Comparison of ENCODE assay signal across 26 cellular contexts in the genomic region with DNA sequence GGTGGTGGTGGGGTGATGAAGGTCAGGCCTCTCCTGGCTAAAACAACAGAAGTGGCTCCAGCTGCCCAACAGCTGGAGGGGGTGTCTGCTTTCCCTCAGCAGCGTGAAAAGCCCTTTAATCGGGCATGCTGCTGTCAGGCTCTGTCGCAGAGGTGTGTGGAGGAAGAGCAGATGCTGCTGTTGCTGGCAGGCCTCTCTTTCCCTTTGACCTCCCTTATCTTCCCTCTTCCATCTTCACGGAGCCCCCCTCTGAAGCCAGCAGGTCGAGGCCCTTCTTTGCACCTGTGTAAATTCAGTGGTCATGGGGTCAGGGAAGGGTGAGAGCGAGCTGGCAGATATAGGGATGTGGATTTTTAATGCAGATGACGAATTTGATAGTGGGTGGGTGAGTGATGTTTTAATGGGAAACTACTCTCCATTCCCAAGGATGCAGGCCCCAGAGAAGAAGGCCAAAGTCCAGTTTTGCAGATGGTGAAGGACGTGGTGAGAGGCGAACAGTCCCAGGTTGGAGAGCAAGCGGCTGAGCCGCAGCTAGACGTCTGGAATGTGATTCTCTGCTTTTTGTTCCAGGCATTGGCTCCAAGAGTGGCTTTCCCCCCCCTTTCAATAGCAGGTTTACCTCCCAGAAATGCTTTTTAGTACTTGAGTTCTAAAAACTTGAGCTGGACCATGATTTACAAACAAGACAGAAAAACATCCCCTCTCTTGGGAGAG.
DNase-seq lines count a peak whose midpoint lies in the region; ATAC-seq and TF ChIP-seq lines count a peak whose summit lies in the region.
"Had no signal": no experiment of that assay in that cellular context is flagged by ENCODE, and none has a peak within 500 bp of the region (broad histone marks: within the 10 kb centered on the region; RNA-seq: fewer than 3 reads in every experiment).

No MANE protein-coding gene starts in this region.

- DNase-seq in ELF-1 (ENCODE audit: low read depth, low spot score) = peak; percentile 67
- peak; percentile 9 for DNase-seq in SHP77 treated with DMSO at 0.1 percent for 48 hours (lab: John Stamatoyannopoulos, UW)
- DNase-seq in left lobe of liver (ENCODE audit: low spot score) = no peak
- no peak for DNase-seq in progenitor cell of endocrine pancreas (ENCODE audit: low spot score, unreplicated experiment)
- no peak for DNase-seq in activated T-helper 1 cell treated with anti-CD3 and anti-CD28 coated beads, Interleukin-12 subunit alpha, Interleukin-12 subunit beta, Interleukin-2, Interleukin-4 antibody, amounts not matched to agents 30 ng/mL and 10 ng/mL and 1 ng/mL, durations not matched to agents 14 hours and 24 hours and 36 hours (ENCODE audit: low spot score)
- DNase-seq: activated CD4-positive, alpha-beta T cell treated with anti-CD3 and anti-CD28 coated beads for 1 hour; activated CD8-positive, alpha-beta T cell treated with anti-CD3 and anti-CD28 coated beads for 36 hours; COR-L47; DND-41; endodermal cell; foreskin keratinocyte; HFFc6; NCI-H1092 treated with DMSO at 0.1 percent for 48 hours; NCI-H2029 treated with DMSO at 0.1 percent for 48 hours; NCI-H2227 treated with DMSO at 0.1 percent for 48 hours; NCI-H526 treated with DMSO at 0.1 percent for 48 hours; retina; stimulated activated CD4-positive, alpha-beta T cell treated with anti-CD3 and anti-CD28 coated beads, Interleukin-2, amount 100 ng/mL, for 24 hours; T-helper 2 cell; upper lobe of left lung had no signal

- intact Hi-C loops in activated T-helper 1 cell treated with anti-CD3 and anti-CD28 coated beads, Interleukin-12 subunit alpha, Interleukin-12 subunit beta, Interleukin-2, Interleukin-4 antibody, amounts not matched to agents 30 ng/mL and 10 ng/mL and 1 ng/mL, durations not matched to agents 14 hours and 24 hours and 36 hours (cut with micrococcal nuclease) = no loop called here

- peak overlapping the region; percentile 59 for H3K4me3 Mint-ChIP-seq in progenitor cell of endocrine pancreas (ENCODE audit: low read depth)
- H3K4me3 Mint-ChIP-seq in activated T-helper 1 cell treated with anti-CD3 and anti-CD28 coated beads, Interleukin-12 subunit alpha, Interleukin-12 subunit beta, Interleukin-2, Interleukin-4 antibody, amounts not matched to agents 30 ng/mL and 10 ng/mL and 1 ng/mL, durations not matched to agents 14 hours and 24 hours and 36 hours = no peak overlapping the region
- H3K4me3 Mint-ChIP-seq: activated CD8-positive, alpha-beta T cell treated with anti-CD3 and anti-CD28 coated beads for 36 hours; activated naive CD4-positive, alpha-beta T cell treated with anti-CD3 and anti-CD28 coated beads, Interleukin-2, amount 50 U/mL, for 24 hours; endodermal cell; GM23338; HFFc6 had no signal

- peaks cover 4% of the 10 kb centered on the region for H3K36me3 Mint-ChIP-seq in progenitor cell of endocrine pancreas (ENCODE audit: insufficient read depth)
- no peaks in the 10 kb centered on the region for H3K36me3 Mint-ChIP-seq in activated T-helper 1 cell treated with anti-CD3 and anti-CD28 coated beads, Interleukin-12 subunit alpha, Interleukin-12 subunit beta, Interleukin-2, Interleukin-4 antibody, amounts not matched to agents 30 ng/mL and 10 ng/mL and 1 ng/mL, durations not matched to agents 14 hours and 24 hours and 36 hours (ENCODE audit: low read depth)
- H3K36me3 Mint-ChIP-seq: activated naive CD4-positive, alpha-beta T cell treated with anti-CD3 and anti-CD28 coated beads, Interleukin-2, amount 50 U/mL, for 24 hours had no signal

- H3K9me3 Mint-ChIP-seq in progenitor cell of endocrine pancreas (ENCODE audit: low read depth) = peaks cover 6% of the 10 kb centered on the region
- peaks cover 19% of the 10 kb centered on the region for H3K9me3 Mint-ChIP-seq in activated T-helper 1 cell treated with anti-CD3 and anti-CD28 coated beads, Interleukin-12 subunit alpha, Interleukin-12 subunit beta, Interleukin-2, Interleukin-4 antibody, amounts not matched to agents 30 ng/mL and 10 ng/mL and 1 ng/mL, durations not matched to agents 14 hours and 24 hours and 36 hours

- H3K4me1 Mint-ChIP-seq in progenitor cell of endocrine pancreas (ENCODE audit: low read depth) = peaks cover 36% of the 10 kb centered on the region
- H3K4me1 Mint-ChIP-seq in activated T-helper 1 cell treated with anti-CD3 and anti-CD28 coated beads, Interleukin-12 subunit alpha, Interleukin-12 subunit beta, Interleukin-2, Interleukin-4 antibody, amounts not matched to agents 30 ng/mL and 10 ng/mL and 1 ng/mL, durations not matched to agents 14 hours and 24 hours and 36 hours (ENCODE audit: low read depth) = no peaks in the 10 kb centered on the region
- H3K4me1 Mint-ChIP-seq: activated naive CD4-positive, alpha-beta T cell treated with anti-CD3 and anti-CD28 coated beads, Interleukin-2, amount 50 U/mL, for 24 hours; GM23338 had no signal

- peak; percentile 21 for ATAC-seq in left lobe of liver
- ATAC-seq in GM19023 (IDR thresholded peaks at IDR 0.05; ENCODE audit: unreplicated experiment) = no peak
- no peak for ATAC-seq in GM21529 (IDR thresholded peaks at IDR 0.05; ENCODE audit: unreplicated experiment)
- ATAC-seq: activated CD8-positive, alpha-beta T cell treated with anti-CD3 and anti-CD28 coated beads for 36 hours; esophagus mucosa; foreskin keratinocyte; GM23338 had no signal

- H3K27ac Mint-ChIP-seq in progenitor cell of endocrine pancreas = peak overlapping the region; percentile 87
- no peak overlapping the region for H3K27ac Mint-ChIP-seq in activated T-helper 1 cell treated with anti-CD3 and anti-CD28 coated beads, Interleukin-12 subunit alpha, Interleukin-12 subunit beta, Interleukin-2, Interleukin-4 antibody, amounts not matched to agents 30 ng/mL and 10 ng/mL and 1 ng/mL, durations not matched to agents 14 hours and 24 hours and 36 hours
- H3K27ac Mint-ChIP-seq: activated CD8-positive, alpha-beta T cell treated with anti-CD3 and anti-CD28 coated beads for 36 hours; activated naive CD4-positive, alpha-beta T cell treated with anti-CD3 and anti-CD28 coated beads, Interleukin-2, amount 50 U/mL, for 24 hours; activated T-helper 2 cell treated with anti-CD3 and anti-CD28 coated beads, Interferon-gamma antibody, Interleukin-2, Interleukin-4, amounts not matched to agents 10 μg/mL and 5 μg/mL and 100 μg/mL, durations not matched to agents 14 hours and 24 hours and 36 hours; endodermal cell; GM23338; HFFc6 had no signal

- no peaks in the 10 kb centered on the region for H3K27me3 Mint-ChIP-seq in progenitor cell of endocrine pancreas
- peaks cover 10% of the 10 kb centered on the region for H3K27me3 Mint-ChIP-seq in activated T-helper 1 cell treated with anti-CD3 and anti-CD28 coated beads, Interleukin-12 subunit alpha, Interleukin-12 subunit beta, Interleukin-2, Interleukin-4 antibody, amounts not matched to agents 30 ng/mL and 10 ng/mL and 1 ng/mL, durations not matched to agents 14 hours and 24 hours and 36 hours (ENCODE audit: insufficient read depth)

- TF ChIP-seq CTCF in progenitor cell of endocrine pancreas (IDR thresholded peaks at IDR 0.05; ENCODE audit: unreplicated experiment) = no peak

Comparison
In these comparisons a context has a peak if more than half of its experiments do, and no peak if none do; other contexts are left out.
1. DNase-seq: peak in ELF-1 (single experiment) and SHP77 treated with DMSO at 0.1 percent for 48 hours (single experiment); none in left lobe of liver (single experiment), progenitor cell of endocrine pancreas (single experiment) and activated T-helper 1 cell treated with anti-CD3 and anti-CD28 coated beads, Interleukin-12 subunit alpha, Interleukin-12 subunit beta, Interleukin-2, Interleukin-4 antibody, amounts not matched to agents 30 ng/mL and 10 ng/mL and 1 ng/mL, durations not matched to agents 14 hours and 24 hours and 36 hours (single experiment).